In genomic region chr18:23337599-23338444, GRCh38 we compare ENCODE assay signal across 13 cellular contexts.
DNase-seq lines count a peak whose midpoint lies in the region; ATAC-seq, FAIRE-seq and TF ChIP-seq lines count a peak whose summit lies in the region.
"Had no signal": no experiment of that assay in that cellular context is flagged by ENCODE, and none has a peak within 500 bp of the region (broad histone marks: within the 10 kb centered on the region; RNA-seq: fewer than 3 reads in every experiment).

No MANE protein-coding gene starts in this region.

- H3K9me1 ChIP-seq in endothelial cell of umbilical vein (replicated peaks; ENCODE audit: control insufficient read depth, extremely low read depth, insufficient read depth, low read length) = no peaks in the 10 kb centered on the region

- no peak overlapping the region for H2AFZ ChIP-seq in endothelial cell of umbilical vein (ENCODE audit: low read depth, low read length)

- CTCF ChIA-PET in endothelial cell of umbilical vein (lab: Charles Lee) = interaction anchor here (0.6 kb wide), 1 partner anchor 378 kb away, joined by 3 read pairs; no protein-coding TSS in a partner anchor

- POLR2A ChIA-PET in endothelial cell of umbilical vein (lab: Charles Lee) = no interaction called here

- no peak overlapping the region for H3K4me3 ChIP-seq in cardiac muscle cell
- H3K4me3 ChIP-seq in right atrium auricular region = no peak overlapping the region
- H3K4me3 ChIP-seq in endothelial cell of umbilical vein (replicated peaks in 1 of 3; ENCODE audit: insufficient read depth in 1 of 3, low read depth in 1 of 3, low read length in 3 of 3) = no peak overlapping the region
- H3K4me3 ChIP-seq in Peyer's patch = no peak overlapping the region
- H3K4me3 ChIP-seq: BLaER1 treated with 17β-estradiol and CSF1 and Interleukin-3, amounts not matched to agents 10 nM and 100 nM had no signal

- TF ChIP-seq CTCF in cardiac muscle cell (IDR thresholded peaks at IDR 0.05; ENCODE audit: low read depth, low read length) (peak; percentile 7), right atrium auricular region (IDR thresholded peaks at IDR 0.05) (no peak), endothelial cell of umbilical vein (IDR thresholded peaks at IDR 0.05; ENCODE audit: extremely low read depth in 1 of 2, insufficient read depth in 1 of 2, low read depth in 1 of 2, low read length in 2 of 2) (no peak), Peyer's patch (IDR thresholded peaks at IDR 0.05) (no peak)

- intact Hi-C loops in endothelial cell of umbilical vein (cut with micrococcal nuclease) = loop anchor here (2.0 kb wide), 1 partner anchor 77 kb away; no protein-coding TSS in a partner anchor

- H3K79me2 ChIP-seq in endothelial cell of umbilical vein (ENCODE audit: control insufficient read depth, insufficient read depth, low read length) = no peaks in the 10 kb centered on the region

- no peaks in the 10 kb centered on the region for H3K4me1 ChIP-seq in cardiac muscle cell (ENCODE audit: low read depth)
- H3K4me1 ChIP-seq in right atrium auricular region = no peaks in the 10 kb centered on the region
- peaks cover 11% of the 10 kb centered on the region for H3K4me1 ChIP-seq in endothelial cell of umbilical vein (ENCODE audit: control insufficient read depth, extremely low read depth, insufficient read depth, low read length)
- H3K4me1 ChIP-seq in Peyer's patch = no peaks in the 10 kb centered on the region

- H3K9ac ChIP-seq in endothelial cell of umbilical vein (replicated peaks; ENCODE audit: extremely low read depth, insufficient read depth, low read length) = no peak overlapping the region
- H3K9ac ChIP-seq: BLaER1 treated with 17β-estradiol and CSF1 and Interleukin-3, amounts not matched to agents 10 nM and 100 nM had no signal

- no TSS peak for BruUV-seq in endothelial cell of umbilical vein (replicated peaks; lab: Mats Ljungman, UMichigan)

- no peak for ATAC-seq in HG03159 (IDR thresholded peaks at IDR 0.05; ENCODE audit: unreplicated experiment)
- ATAC-seq in GM18868 (IDR thresholded peaks at IDR 0.05; ENCODE audit: unreplicated experiment) = no peak
- ATAC-seq in HG03521 (IDR thresholded peaks at IDR 0.05; ENCODE audit: unreplicated experiment) = no peak
- ATAC-seq: activated CD8-positive, alpha-beta memory T cell treated with anti-CD3 and anti-CD28 coated beads, Interleukin-2, amount 10 ng/mL, durations not matched to agents 7 days and 5 days had no signal

- H3K9me3 ChIP-seq in cardiac muscle cell (ENCODE audit: low read depth) = no peaks in the 10 kb centered on the region
- no peaks in the 10 kb centered on the region for H3K9me3 ChIP-seq in right atrium auricular region
- H3K9me3 ChIP-seq in endothelial cell of umbilical vein (replicated peaks; ENCODE audit: control insufficient read depth, insufficient read depth, low read length) = no peaks in the 10 kb centered on the region
- no peaks in the 10 kb centered on the region for H3K9me3 ChIP-seq in Peyer's patch
- H3K9me3 ChIP-seq: BLaER1 treated with 17β-estradiol and CSF1 and Interleukin-3, amounts not matched to agents 10 nM and 100 nM had no signal

- H3K36me3 ChIP-seq in cardiac muscle cell (no peaks in the 10 kb centered on the region), right atrium auricular region (no peaks in the 10 kb centered on the region), endothelial cell of umbilical vein (ENCODE audit: control insufficient read depth in 2 of 2, extremely low read depth in 1 of 2, insufficient read depth in 2 of 2, low read length in 2 of 2) (no peaks in the 10 kb centered on the region), Peyer's patch (no peaks in the 10 kb centered on the region)

- H3K27me3 ChIP-seq in cardiac muscle cell = no peaks in the 10 kb centered on the region
- H3K27me3 ChIP-seq in right atrium auricular region = no peaks in the 10 kb centered on the region
- no peaks in the 10 kb centered on the region for H3K27me3 ChIP-seq in endothelial cell of umbilical vein (ENCODE audit: control insufficient read depth in 2 of 2, insufficient read depth in 2 of 2, low read length in 2 of 2)
- no peaks in the 10 kb centered on the region for H3K27me3 ChIP-seq in Peyer's patch
- H3K27me3 ChIP-seq: BLaER1 treated with 17β-estradiol and CSF1 and Interleukin-3, amounts not matched to agents 10 nM and 100 nM had no signal

- no peaks in the 10 kb centered on the region for H4K20me1 ChIP-seq in endothelial cell of umbilical vein (replicated peaks; ENCODE audit: control insufficient read depth, extremely low read depth, insufficient read depth, low read length)
- H4K20me1 ChIP-seq: BLaER1 treated with 17β-estradiol and CSF1 and Interleukin-3, amounts not matched to agents 10 nM and 100 nM had no signal

- no peak overlapping the region for H3K27ac ChIP-seq in cardiac muscle cell
- H3K27ac ChIP-seq in right atrium auricular region = no peak overlapping the region
- H3K27ac ChIP-seq in endothelial cell of umbilical vein (ENCODE audit: insufficient read depth, low read depth, low read length) = no peak overlapping the region
- no peak overlapping the region for H3K27ac ChIP-seq in Peyer's patch
- H3K27ac ChIP-seq: BLaER1 treated with 17β-estradiol and CSF1 and Interleukin-3, amounts not matched to agents 10 nM and 100 nM had no signal

- TF ChIP-seq POLR2A in endothelial cell of umbilical vein (IDR thresholded peaks at IDR 0.05; ENCODE audit: low read depth, low read length) (no peak), Peyer's patch (IDR thresholded peaks at IDR 0.05) (no peak)

- H3K4me2 ChIP-seq in endothelial cell of umbilical vein (ENCODE audit: insufficient read depth, low read length) = no peak overlapping the region
- H3K4me2 ChIP-seq: BLaER1 treated with 17β-estradiol and CSF1 and Interleukin-3, amounts not matched to agents 10 nM and 100 nM had no signal

- dilution Hi-C loops in endothelial cell of umbilical vein (cut with MboI; ENCODE audit: extremely low pct_ligation_motif_present, low sequenced_read_pairs) = no loop called here

- no peak for FAIRE-seq in endothelial cell of umbilical vein (lab: Jason Lieb, UNC)

- DNase-seq in cardiac muscle cell (ENCODE audit: low read depth in 1 of 2, low spot score in 1 of 2) (peak in 1 of 2 donors; percentile 61), right atrium auricular region (ENCODE audit: low spot score) (no peak), NCI-H446 (lab: John Stamatoyannopoulos, UW) (peak; percentile 19 to 28), endothelial cell of umbilical vein (ENCODE audit: low read depth, low spot score) (peak; percentile 58), Peyer's patch (no peak)
- DNase-seq: activated CD8-positive, alpha-beta memory T cell treated with anti-CD3 and anti-CD28 coated beads, Interleukin-2, amount 10 ng/mL, durations not matched to agents 7 days and 5 days; head of caudate nucleus; NCI-H1930; substantia nigra had no signal

TF ChIP-seq in endothelial cell of umbilical vein, 7 proteins besides CTCF, POLR2A, EP300 and RAD21:
- TF ChIP-seq EZH2 (IDR thresholded peaks at IDR 0.05; ENCODE audit: borderline replicate concordance, low read depth, low read length, severe bottlenecking) (no peak), MYC (IDR thresholded peaks at IDR 0.05; ENCODE audit: low read depth, low read length) (no peak)

Comparison
In these comparisons a context has a peak if more than half of its experiments do, and no peak if none do; other contexts are left out.
1. DNase-seq: peak in NCI-H446 (2 of 2) and endothelial cell of umbilical vein (single experiment); none in right atrium auricular region (single experiment) and Peyer's patch (0 of 3).